Comparison of ENCODE assay signal across 2 cellular contexts in the genomic region with DNA sequence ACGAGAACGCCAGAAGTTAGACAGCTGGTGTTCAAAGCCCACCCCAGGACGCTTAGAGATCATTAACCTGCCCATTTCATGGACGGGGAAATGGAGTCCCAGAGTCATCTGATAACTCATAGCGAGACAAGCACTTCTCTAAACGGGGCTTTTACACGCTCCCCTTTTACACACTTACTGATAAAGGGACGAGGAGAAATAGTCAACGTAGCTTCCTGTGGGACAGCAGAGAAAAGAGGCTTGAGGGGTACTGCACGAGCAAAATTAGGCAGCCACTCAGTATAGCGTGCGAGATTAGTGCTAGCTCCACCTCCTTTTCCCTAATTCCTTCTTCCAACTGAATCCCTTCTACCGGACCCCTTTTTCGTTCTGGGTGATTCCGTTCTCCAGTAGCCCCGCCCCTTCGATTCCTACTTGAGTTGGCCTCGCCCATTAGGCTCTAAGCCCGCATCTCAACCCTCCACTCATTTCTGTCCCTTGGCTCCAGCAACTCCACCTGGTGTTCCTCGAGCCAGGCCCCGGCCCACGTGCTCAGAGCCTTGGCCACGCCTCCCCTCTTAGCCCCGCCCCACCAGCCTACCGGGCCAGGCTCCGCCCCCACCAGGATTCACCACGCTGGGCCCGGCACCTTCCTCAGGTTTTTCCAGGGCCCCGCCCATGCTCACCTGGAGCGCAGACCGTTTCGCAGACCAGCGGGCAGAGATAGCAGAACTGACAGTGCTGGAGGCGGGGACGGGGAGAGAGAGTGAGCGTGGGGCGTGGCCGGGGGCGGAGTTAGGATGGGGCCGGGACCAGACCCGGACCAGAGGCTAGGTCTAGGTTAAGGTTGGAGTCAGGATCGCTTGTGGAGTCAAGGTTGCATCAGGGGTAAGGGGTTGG.
TF ChIP-seq lines count a peak whose summit lies in the region.

No MANE protein-coding gene starts in this region.

TF ChIP-seq in SK-N-SH, 30 proteins besides CTCF, POLR2A, EP300 and RAD21:
- TF ChIP-seq, protein P1, sequence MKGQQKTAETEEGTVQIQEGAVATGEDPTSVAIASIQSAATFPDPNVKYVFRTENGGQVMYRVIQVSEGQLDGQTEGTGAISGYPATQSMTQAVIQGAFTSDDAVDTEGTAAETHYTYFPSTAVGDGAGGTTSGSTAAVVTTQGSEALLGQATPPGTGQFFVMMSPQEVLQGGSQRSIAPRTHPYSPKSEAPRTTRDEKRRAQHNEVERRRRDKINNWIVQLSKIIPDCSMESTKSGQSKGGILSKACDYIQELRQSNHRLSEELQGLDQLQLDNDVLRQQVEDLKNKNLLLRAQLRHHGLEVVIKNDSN (IDR thresholded peaks at IDR 0.05; ENCODE audit: borderline replicate concordance, low read depth): peak; percentile 53; the same call in 1 of the 2 replicates
- TF ChIP-seq TEAD4 (IDR thresholded peaks at IDR 0.05; ENCODE audit: borderline replicate concordance, insufficient read depth) (no peak), GABPA (IDR thresholded peaks at IDR 0.05; ENCODE audit: low read depth) (no peak), YY1 (IDR thresholded peaks at IDR 0.05; ENCODE audit: low read depth) (no peak), GATA2 (CRISPR knock-in tag; IDR thresholded peaks at IDR 0.05) (no peak), RCOR1 (IDR thresholded peaks at IDR 0.05; ENCODE audit: low read length) (0 out of 2 replicates have a peak, but pooled peaks have one; percentile 27)
- TF ChIP-seq, protein P2, sequence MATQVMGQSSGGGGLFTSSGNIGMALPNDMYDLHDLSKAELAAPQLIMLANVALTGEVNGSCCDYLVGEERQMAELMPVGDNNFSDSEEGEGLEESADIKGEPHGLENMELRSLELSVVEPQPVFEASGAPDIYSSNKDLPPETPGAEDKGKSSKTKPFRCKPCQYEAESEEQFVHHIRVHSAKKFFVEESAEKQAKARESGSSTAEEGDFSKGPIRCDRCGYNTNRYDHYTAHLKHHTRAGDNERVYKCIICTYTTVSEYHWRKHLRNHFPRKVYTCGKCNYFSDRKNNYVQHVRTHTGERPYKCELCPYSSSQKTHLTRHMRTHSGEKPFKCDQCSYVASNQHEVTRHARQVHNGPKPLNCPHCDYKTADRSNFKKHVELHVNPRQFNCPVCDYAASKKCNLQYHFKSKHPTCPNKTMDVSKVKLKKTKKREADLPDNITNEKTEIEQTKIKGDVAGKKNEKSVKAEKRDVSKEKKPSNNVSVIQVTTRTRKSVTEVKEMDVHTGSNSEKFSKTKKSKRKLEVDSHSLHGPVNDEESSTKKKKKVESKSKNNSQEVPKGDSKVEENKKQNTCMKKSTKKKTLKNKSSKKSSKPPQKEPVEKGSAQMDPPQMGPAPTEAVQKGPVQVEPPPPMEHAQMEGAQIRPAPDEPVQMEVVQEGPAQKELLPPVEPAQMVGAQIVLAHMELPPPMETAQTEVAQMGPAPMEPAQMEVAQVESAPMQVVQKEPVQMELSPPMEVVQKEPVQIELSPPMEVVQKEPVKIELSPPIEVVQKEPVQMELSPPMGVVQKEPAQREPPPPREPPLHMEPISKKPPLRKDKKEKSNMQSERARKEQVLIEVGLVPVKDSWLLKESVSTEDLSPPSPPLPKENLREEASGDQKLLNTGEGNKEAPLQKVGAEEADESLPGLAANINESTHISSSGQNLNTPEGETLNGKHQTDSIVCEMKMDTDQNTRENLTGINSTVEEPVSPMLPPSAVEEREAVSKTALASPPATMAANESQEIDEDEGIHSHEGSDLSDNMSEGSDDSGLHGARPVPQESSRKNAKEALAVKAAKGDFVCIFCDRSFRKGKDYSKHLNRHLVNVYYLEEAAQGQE (IDR thresholded peaks at IDR 0.05; ENCODE audit: low read depth, low read length): no peak
- TF ChIP-seq, protein P3, sequence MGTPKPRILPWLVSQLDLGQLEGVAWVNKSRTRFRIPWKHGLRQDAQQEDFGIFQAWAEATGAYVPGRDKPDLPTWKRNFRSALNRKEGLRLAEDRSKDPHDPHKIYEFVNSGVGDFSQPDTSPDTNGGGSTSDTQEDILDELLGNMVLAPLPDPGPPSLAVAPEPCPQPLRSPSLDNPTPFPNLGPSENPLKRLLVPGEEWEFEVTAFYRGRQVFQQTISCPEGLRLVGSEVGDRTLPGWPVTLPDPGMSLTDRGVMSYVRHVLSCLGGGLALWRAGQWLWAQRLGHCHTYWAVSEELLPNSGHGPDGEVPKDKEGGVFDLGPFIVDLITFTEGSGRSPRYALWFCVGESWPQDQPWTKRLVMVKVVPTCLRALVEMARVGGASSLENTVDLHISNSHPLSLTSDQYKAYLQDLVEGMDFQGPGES (IDR thresholded peaks at IDR 0.05; ENCODE audit: low read depth, low read length): no peak
- TF ChIP-seq, protein P4, sequence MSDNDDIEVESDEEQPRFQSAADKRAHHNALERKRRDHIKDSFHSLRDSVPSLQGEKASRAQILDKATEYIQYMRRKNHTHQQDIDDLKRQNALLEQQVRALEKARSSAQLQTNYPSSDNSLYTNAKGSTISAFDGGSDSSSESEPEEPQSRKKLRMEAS (IDR thresholded peaks at IDR 0.05; ENCODE audit: low read depth): peak; percentile 87
- TF ChIP-seq, protein P5, sequence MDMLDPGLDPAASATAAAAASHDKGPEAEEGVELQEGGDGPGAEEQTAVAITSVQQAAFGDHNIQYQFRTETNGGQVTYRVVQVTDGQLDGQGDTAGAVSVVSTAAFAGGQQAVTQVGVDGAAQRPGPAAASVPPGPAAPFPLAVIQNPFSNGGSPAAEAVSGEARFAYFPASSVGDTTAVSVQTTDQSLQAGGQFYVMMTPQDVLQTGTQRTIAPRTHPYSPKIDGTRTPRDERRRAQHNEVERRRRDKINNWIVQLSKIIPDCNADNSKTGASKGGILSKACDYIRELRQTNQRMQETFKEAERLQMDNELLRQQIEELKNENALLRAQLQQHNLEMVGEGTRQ (IDR thresholded peaks at IDR 0.05; ENCODE audit: borderline replicate concordance, low read depth, low read length): no peak

TF ChIP-seq in SK-N-SH treated with all-trans-retinoic acid at 6 μM for 48 hours, 23 proteins besides CTCF, POLR2A, EP300 and RAD21:
- no peak for TF ChIP-seq BACH2 (CRISPR knock-in tag; IDR thresholded peaks at IDR 0.05; ENCODE audit: borderline replicate concordance)
- TF ChIP-seq ZFP3 (CRISPR knock-in tag; IDR thresholded peaks at IDR 0.05): no peak
- no peak for TF ChIP-seq ZFP30 (CRISPR knock-in tag; IDR thresholded peaks at IDR 0.05)
- no peak for TF ChIP-seq ARNTL (CRISPR knock-in tag; IDR thresholded peaks at IDR 0.05; ENCODE audit: borderline replicate concordance, low read depth)
- TF ChIP-seq, protein P6, sequence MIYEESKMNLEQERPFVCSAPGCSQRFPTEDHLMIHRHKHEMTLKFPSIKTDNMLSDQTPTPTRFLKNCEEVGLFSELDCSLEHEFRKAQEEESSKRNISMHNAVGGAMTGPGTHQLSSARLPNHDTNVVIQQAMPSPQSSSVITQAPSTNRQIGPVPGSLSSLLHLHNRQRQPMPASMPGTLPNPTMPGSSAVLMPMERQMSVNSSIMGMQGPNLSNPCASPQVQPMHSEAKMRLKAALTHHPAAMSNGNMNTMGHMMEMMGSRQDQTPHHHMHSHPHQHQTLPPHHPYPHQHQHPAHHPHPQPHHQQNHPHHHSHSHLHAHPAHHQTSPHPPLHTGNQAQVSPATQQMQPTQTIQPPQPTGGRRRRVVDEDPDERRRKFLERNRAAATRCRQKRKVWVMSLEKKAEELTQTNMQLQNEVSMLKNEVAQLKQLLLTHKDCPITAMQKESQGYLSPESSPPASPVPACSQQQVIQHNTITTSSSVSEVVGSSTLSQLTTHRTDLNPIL (CRISPR knock-in tag; IDR thresholded peaks at IDR 0.05; ENCODE audit: low read depth): no peak
- no peak for TF ChIP-seq SNAI2 (CRISPR knock-in tag; IDR thresholded peaks at IDR 0.05)
- TF ChIP-seq GLIS3 (CRISPR knock-in tag; IDR thresholded peaks at IDR 0.05): no peak
- no peak for TF ChIP-seq CSDC2 (CRISPR knock-in tag; IDR thresholded peaks at IDR 0.05)
- TF ChIP-seq, protein P7, sequence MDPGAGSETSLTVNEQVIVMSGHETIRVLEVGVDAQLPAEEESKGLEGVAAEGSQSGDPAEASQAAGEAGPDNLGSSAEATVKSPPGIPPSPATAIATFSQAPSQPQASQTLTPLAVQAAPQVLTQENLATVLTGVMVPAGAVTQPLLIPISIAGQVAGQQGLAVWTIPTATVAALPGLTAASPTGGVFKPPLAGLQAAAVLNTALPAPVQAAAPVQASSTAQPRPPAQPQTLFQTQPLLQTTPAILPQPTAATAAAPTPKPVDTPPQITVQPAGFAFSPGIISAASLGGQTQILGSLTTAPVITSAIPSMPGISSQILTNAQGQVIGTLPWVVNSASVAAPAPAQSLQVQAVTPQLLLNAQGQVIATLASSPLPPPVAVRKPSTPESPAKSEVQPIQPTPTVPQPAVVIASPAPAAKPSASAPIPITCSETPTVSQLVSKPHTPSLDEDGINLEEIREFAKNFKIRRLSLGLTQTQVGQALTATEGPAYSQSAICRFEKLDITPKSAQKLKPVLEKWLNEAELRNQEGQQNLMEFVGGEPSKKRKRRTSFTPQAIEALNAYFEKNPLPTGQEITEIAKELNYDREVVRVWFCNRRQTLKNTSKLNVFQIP (CRISPR knock-in tag; IDR thresholded peaks at IDR 0.05; ENCODE audit: borderline replicate concordance, low read depth): no peak
